ENCODE assay signal across 1 cellular context in the genomic region with DNA sequence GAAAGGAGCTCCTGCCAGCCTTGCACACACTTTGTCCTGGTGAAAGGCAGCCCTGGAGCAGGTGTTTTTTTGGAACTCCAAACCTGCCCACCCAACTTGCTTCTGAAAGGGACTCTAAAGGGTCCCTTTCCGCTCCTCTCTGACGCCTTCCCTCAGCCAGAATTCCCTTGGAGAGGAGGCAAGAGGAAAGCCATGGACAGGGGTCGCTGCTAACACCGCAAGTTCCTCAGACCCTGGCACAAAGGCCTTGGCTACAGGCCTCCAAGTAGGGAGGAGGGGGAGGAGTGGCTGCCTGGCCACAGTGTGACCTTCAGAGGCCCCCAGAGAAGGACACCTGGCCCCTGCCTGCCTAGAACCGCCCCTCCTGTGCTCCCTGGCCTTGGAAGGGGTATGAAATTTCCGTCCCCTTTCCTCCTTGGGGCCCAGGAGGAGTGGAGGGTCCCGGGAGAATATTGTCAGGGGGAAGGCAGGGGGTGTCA.
TF ChIP-seq lines count a peak whose summit lies in the region.

No MANE protein-coding gene starts in this region.

TF ChIP-seq in HepG2, 621 proteins besides CTCF, POLR2A, EP300 and RAD21 (continued from another document):
- TF ChIP-seq THYN1 (CRISPR knock-in tag; IDR thresholded peaks at IDR 0.05; ENCODE audit: borderline replicate concordance, low read depth) (no peak), ZNF562 (CRISPR knock-in tag; IDR thresholded peaks at IDR 0.05; ENCODE audit: borderline replicate concordance) (no peak), FOXJ3 (CRISPR knock-in tag; IDR thresholded peaks at IDR 0.05; ENCODE audit: borderline replicate concordance) (no peak), ZNF33B (CRISPR knock-in tag; IDR thresholded peaks at IDR 0.05) (no peak), ZNF616 (CRISPR knock-in tag; IDR thresholded peaks at IDR 0.05; ENCODE audit: low read depth) (no peak), SAP130 (CRISPR knock-in tag; IDR thresholded peaks at IDR 0.05; ENCODE audit: low read depth) (peak; percentile 50; the same call in 1 of the 2 replicates), SOX5 (CRISPR knock-in tag; IDR thresholded peaks at IDR 0.05; ENCODE audit: borderline replicate concordance) (no peak), SRF (IDR thresholded peaks at IDR 0.05; ENCODE audit: low read depth, low read length) (no peak), ARNT (IDR thresholded peaks at IDR 0.05) (no peak), ZNF761 (CRISPR knock-in tag; conservative IDR thresholded peaks at IDR 0.05) (no peak), CBX5 (CRISPR knock-in tag; IDR thresholded peaks at IDR 0.05; ENCODE audit: borderline replicate concordance) (no peak; the same call in none of the 2 replicates)
